20 cellular contexts compared by ENCODE assay signal in genomic region chr4:137200322-137200721, GRCh38.
"Had no signal": no experiment of that assay in that cellular context is flagged by ENCODE, and none has a peak within 500 bp of the region (broad histone marks: within the 10 kb centered on the region; RNA-seq: fewer than 3 reads in every experiment).

No MANE protein-coding gene starts in this region.

- H3K4me1 ChIP-seq: foreskin keratinocyte, prostate gland, right lobe of liver, suprapubic skin had no signal

- H3K9me3 ChIP-seq: prostate gland, right lobe of liver, suprapubic skin had no signal

- H3K4me1 Mint-ChIP-seq: central memory CD8-positive, alpha-beta T cell; natural killer cell had no signal

- H3K9me3 Mint-ChIP-seq: central memory CD8-positive, alpha-beta T cell; stimulated activated naive CD8-positive, alpha-beta T cell treated with anti-CD3 and anti-CD28 coated beads, Interleukin-15, Interleukin-2, amounts not matched to agents 100 ng/mL and 50 ng/mL, for 24 hours had no signal

- H3K36me3 ChIP-seq: brain microvascular endothelial cell, prostate gland, right lobe of liver, suprapubic skin had no signal

- H3K36me3 Mint-ChIP-seq: natural killer cell had no signal

- H3K27ac ChIP-seq: brain microvascular endothelial cell, foreskin keratinocyte, prostate gland, right lobe of liver, suprapubic skin had no signal

- H3K4me3 ChIP-seq: prostate gland, right lobe of liver, smooth muscle cell, suprapubic skin had no signal

- ATAC-seq: foreskin keratinocyte, left ventricle myocardium superior, natural killer cell had no signal

- H3K4me2 ChIP-seq: smooth muscle cell had no signal

- DNase-seq: activated CD4-positive, alpha-beta T cell treated with anti-CD3 and anti-CD28 coated beads, Interleukin-2, amount 50 U/mL, for 4 hours; activated CD4-positive, CD25-positive, alpha-beta regulatory T cell treated with anti-CD3 and anti-CD28 coated beads, Interleukin-2, amount 50 U/mL, for 72 hours; activated naive CD4-positive, alpha-beta T cell treated with Interleukin-2 at 50 U/mL for 16 hours; activated T-cell treated with anti-CD3 and anti-CD28 coated beads for 4 hours; anterior cingulate cortex; brain microvascular endothelial cell; cortex of kidney; effector memory CD4-positive, alpha-beta T cell; foreskin keratinocyte; left ventricle myocardium superior; mesenchymal stem cell; natural killer cell; nucleus accumbens; right lobe of liver; trophoblast cell had no signal

- H3K27me3 ChIP-seq: brain microvascular endothelial cell, foreskin keratinocyte, right lobe of liver, suprapubic skin had no signal

- H3K27me3 Mint-ChIP-seq: central memory CD8-positive, alpha-beta T cell; stimulated activated naive CD8-positive, alpha-beta T cell treated with anti-CD3 and anti-CD28 coated beads, Interleukin-15, Interleukin-2, amounts not matched to agents 100 ng/mL and 50 ng/mL, for 24 hours had no signal

- H3K27ac Mint-ChIP-seq: natural killer cell; stimulated activated naive CD8-positive, alpha-beta T cell treated with anti-CD3 and anti-CD28 coated beads, Interleukin-15, Interleukin-2, amounts not matched to agents 100 ng/mL and 50 ng/mL, for 24 hours had no signal

- H3K4me3 Mint-ChIP-seq: central memory CD8-positive, alpha-beta T cell; natural killer cell; stimulated activated naive CD8-positive, alpha-beta T cell treated with anti-CD3 and anti-CD28 coated beads, Interleukin-15, Interleukin-2, amounts not matched to agents 100 ng/mL and 50 ng/mL, for 24 hours had no signal
